In the genomic region with DNA sequence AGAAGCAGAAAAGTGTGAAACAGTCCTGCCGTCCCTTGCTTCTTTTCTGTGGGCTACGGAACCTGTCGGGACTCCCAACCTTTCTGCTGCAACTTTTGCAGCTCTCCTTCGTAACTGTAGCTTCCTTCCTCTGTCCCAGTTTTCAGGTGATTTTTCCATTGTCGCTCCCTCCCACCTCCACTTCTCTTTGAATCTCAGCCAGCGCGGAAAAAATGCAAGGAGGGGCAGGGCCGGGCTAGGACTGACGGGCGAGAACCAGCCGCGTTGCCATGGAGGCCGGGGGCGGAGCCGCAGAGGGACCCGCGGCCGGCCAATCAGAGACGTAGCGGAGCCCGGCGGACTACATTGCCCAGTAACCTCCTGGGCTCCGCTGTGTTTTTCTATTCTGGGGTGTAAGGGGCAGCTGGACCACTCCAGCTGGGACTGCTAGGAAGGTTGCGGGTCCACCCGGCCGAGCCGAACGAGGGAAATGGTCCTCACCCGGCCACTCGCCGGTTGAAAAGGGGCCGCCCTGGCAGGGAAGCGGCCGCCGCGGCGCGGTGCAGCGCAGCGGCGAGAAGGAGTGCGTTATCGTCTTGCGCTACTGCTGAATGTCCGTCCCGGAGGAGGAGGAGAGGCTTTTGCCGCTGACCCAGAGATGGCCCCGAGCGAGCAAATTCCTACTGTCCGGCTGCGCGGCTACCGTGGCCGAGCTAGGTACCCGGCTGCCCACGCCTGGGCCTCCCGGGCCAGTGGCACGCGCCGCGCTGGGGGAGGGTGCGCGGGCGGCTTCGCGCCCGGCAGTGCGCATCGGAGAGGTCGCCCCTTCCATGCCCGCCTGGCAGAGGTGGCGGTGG, we compare ENCODE assay signal across 8 cellular contexts. TPM values are rescaled to one million over a fixed set of nuclear protein-coding genes. Genes with fewer than 3 reads are reported as not detected.
DNase-seq lines count a peak whose midpoint lies in the region; ATAC-seq and TF ChIP-seq lines count a peak whose summit lies in the region.

A gene with protein sequence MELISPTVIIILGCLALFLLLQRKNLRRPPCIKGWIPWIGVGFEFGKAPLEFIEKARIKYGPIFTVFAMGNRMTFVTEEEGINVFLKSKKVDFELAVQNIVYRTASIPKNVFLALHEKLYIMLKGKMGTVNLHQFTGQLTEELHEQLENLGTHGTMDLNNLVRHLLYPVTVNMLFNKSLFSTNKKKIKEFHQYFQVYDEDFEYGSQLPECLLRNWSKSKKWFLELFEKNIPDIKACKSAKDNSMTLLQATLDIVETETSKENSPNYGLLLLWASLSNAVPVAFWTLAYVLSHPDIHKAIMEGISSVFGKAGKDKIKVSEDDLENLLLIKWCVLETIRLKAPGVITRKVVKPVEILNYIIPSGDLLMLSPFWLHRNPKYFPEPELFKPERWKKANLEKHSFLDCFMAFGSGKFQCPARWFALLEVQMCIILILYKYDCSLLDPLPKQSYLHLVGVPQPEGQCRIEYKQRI (minus strand): TSS at position 216 of the 836 bp plus-strand sequence. CDS start 236 bp downstream, outside the sequence.
A gene with protein sequence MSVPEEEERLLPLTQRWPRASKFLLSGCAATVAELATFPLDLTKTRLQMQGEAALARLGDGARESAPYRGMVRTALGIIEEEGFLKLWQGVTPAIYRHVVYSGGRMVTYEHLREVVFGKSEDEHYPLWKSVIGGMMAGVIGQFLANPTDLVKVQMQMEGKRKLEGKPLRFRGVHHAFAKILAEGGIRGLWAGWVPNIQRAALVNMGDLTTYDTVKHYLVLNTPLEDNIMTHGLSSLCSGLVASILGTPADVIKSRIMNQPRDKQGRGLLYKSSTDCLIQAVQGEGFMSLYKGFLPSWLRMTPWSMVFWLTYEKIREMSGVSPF (plus strand): TSS at position 373 of the 836 bp plus-strand sequence. CDS start 218 bp downstream, at position 591.

- peak within 1 kb of the TSS; percentile 99 for H3K4me2 ChIP-seq in trophoblast cell (ENCODE audit: low read length)

- H3K4me1 Mint-ChIP-seq in T-cell = peaks cover 15 to 16% (median 15%) of the 10 kb centered on the region in 3 donors

- peak within 1 kb of the TSS; percentile 2 for H3K14ac ChIP-seq in trophoblast cell (ENCODE audit: low read length)

- intact Hi-C loops in heart right ventricle (cut with DNase I) = no loop called here

- no peak within 1 kb of the TSS for H4K91ac ChIP-seq in trophoblast cell (ENCODE audit: low read depth, low read length)

- no peaks in the 10 kb centered on the region for H3K9me3 ChIP-seq in heart right ventricle
- H3K9me3 ChIP-seq in trophoblast cell (ENCODE audit: insufficient read depth, low read depth, low read length) = no peaks in the 10 kb centered on the region
- H3K9me3 ChIP-seq in tibial nerve = no peaks in the 10 kb centered on the region

- H3K36me3 ChIP-seq in GM06990 (ENCODE audit: control insufficient read depth, insufficient read depth, low read length) (no peaks in the 10 kb centered on the region), heart right ventricle (peaks cover 0 to 19% (median 0%) of the 10 kb centered on the region in 9 donors), trophoblast cell (ENCODE audit: control insufficient read depth in 1 of 2, insufficient read depth in 2 of 2, low read length in 2 of 2) (no peaks in the 10 kb centered on the region), tibial nerve (peaks cover 0 to 8% (median 0%) of the 10 kb centered on the region in 3 donors)

- H3K4me3 ChIP-seq in GM06990 (replicated peaks; ENCODE audit: low read depth, low read length) = peak within 1 kb of the TSS; percentile 72
- peak within 1 kb of the TSS; percentile 65 to 99 (median 88) for H3K4me3 ChIP-seq in heart right ventricle
- H3K4me3 ChIP-seq in trophoblast cell (ENCODE audit: low read depth, low read length) = peak within 1 kb of the TSS; percentile 94
- peak within 1 kb of the TSS; percentile 71 to 96 (median 78) for H3K4me3 ChIP-seq in tibial nerve

- H3K4ac ChIP-seq in trophoblast cell (ENCODE audit: low read depth, low read length) = peak within 1 kb of the TSS; percentile 4

- peak in 1 of 2 donors; percentile 70 for TF ChIP-seq POLR2A in tibial nerve (IDR thresholded peaks at IDR 0.05)

- H4K8ac ChIP-seq in trophoblast cell (ENCODE audit: low read depth, low read length) = peak within 1 kb of the TSS; percentile 35

- 0 to 1% methylated on average over 69 to 72 of the region's 72 CpGs for WGBS in heart right ventricle, 2 donors
- WGBS in trophoblast cell (ENCODE audit: extremely low coverage, insufficient coverage, insufficient read length) = no CpG with 5 or more reads among the region's 72 CpGs
- 1% methylated on average over 29 to 70 of the region's 72 CpGs for WGBS in tibial nerve, 2 donors

- H3K4me3 Mint-ChIP-seq in T-cell = peak within 1 kb of the TSS; percentile 80 to 88 (median 86)

- no peak within 1 kb of the TSS for H3K18ac ChIP-seq in trophoblast cell (ENCODE audit: low read length)

- peak; percentile 100 for ATAC-seq in HG02678 (IDR thresholded peaks at IDR 0.05; ENCODE audit: unreplicated experiment)
- peak; percentile 97 to 100 (median 99) for ATAC-seq in T-cell (replicated peaks in 1 of 4)
- peak; percentile 99 to 100 (median 100) for ATAC-seq in heart right ventricle

- H3K27me3 ChIP-seq in GM06990 (replicated peaks; ENCODE audit: control insufficient read depth, insufficient read depth, low read length) (peaks cover 2% of the 10 kb centered on the region), heart right ventricle (peaks cover 0 to 36% (median 0%) of the 10 kb centered on the region in 7 donors), trophoblast cell (ENCODE audit: insufficient read depth, low read length) (peaks cover 3% of the 10 kb centered on the region), tibial nerve (no peaks in the 10 kb centered on the region)

- H3K36me3 Mint-ChIP-seq in T-cell = no peaks in the 10 kb centered on the region

- no peak within 1 kb of the TSS for H2AK5ac ChIP-seq in trophoblast cell (ENCODE audit: low read length)

- no peak within 1 kb of the TSS for H2BK12ac ChIP-seq in trophoblast cell (ENCODE audit: low read length)

- no peaks in the 10 kb centered on the region for H3K9me3 Mint-ChIP-seq in T-cell

- no peak within 1 kb of the TSS for H2BK5ac ChIP-seq in trophoblast cell (ENCODE audit: low read depth, low read length, poor library complexity)

- POLR2A ChIA-PET in T-cell (lab: Charles Lee) = no interaction called here

- no peaks in the 10 kb centered on the region for H3K79me1 ChIP-seq in trophoblast cell (ENCODE audit: low read length)

- TF ChIP-seq EP300 in tibial nerve (IDR thresholded peaks at IDR 0.05) = peak; percentile 63 to 80

- H3K23ac ChIP-seq in trophoblast cell (ENCODE audit: low read length) = no peak within 1 kb of the TSS

- DNase-seq in GM06990 (ENCODE audit: extremely low read depth, insufficient read length) = peak; percentile 84
- peak; percentile 93 to 96 (median 95) for DNase-seq in NCI-H1417 (lab: John Stamatoyannopoulos, UW)
- peak; percentile 24 to 75 (median 60) for DNase-seq in T-cell
- peak; percentile 70 for DNase-seq in amniotic stem cell (lab: John Stamatoyannopoulos, UW)
- DNase-seq in heart right ventricle = peak; percentile 92 to 94
- DNase-seq in trophoblast cell = peak; percentile 93 to 94
- peak; percentile 88 to 89 for DNase-seq in tibial nerve (ENCODE audit: low spot score in 2 of 2)

- peaks cover 31 to 54% of the 10 kb centered on the region in 2 donors for H3K27me3 Mint-ChIP-seq in T-cell

- H2BK120ac ChIP-seq in trophoblast cell (ENCODE audit: insufficient read depth, low read length, poor library complexity) = no peak within 1 kb of the TSS

- no peak within 1 kb of the TSS for H3K27ac Mint-ChIP-seq in T-cell

- H3K27ac ChIP-seq in heart right ventricle (peak within 1 kb of the TSS; percentile 78 to 94 (median 88)), trophoblast cell (ENCODE audit: low read depth, low read length) (no peak within 1 kb of the TSS), tibial nerve (peak within 1 kb of the TSS; percentile 77 to 92 (median 90))

- H3K4me1 ChIP-seq in heart right ventricle (peaks cover 0 to 24% (median 12%) of the 10 kb centered on the region in 9 donors), trophoblast cell (ENCODE audit: control insufficient read depth in 1 of 2, insufficient read depth in 2 of 2, low read length in 2 of 2) (peaks cover 0 to 4% of the 10 kb centered on the region in 2 experiments), tibial nerve (peaks cover 0 to 32% (median 11%) of the 10 kb centered on the region in 4 donors)

- H4K12ac ChIP-seq in trophoblast cell (ENCODE audit: low read depth, low read length) = no peak within 1 kb of the TSS

- TF ChIP-seq CTCF in GM06990 (IDR thresholded peaks at IDR 0.05; ENCODE audit: insufficient read depth, low read length, poor library complexity, severe bottlenecking) (no peak), heart right ventricle (IDR thresholded peaks at IDR 0.05) (no peak), tibial nerve (IDR thresholded peaks at IDR 0.05) (peak in 1 of 5 experiments; percentile 20)

- CTCF ChIA-PET in T-cell (lab: Charles Lee) = interaction anchor here in 1 of 2 donors (0.6 kb wide), 1 partner anchor 432 kb away, joined by 3 read pairs; no protein-coding TSS in a partner anchor

- peaks cover 2% of the 10 kb centered on the region for H3K79me2 ChIP-seq in trophoblast cell (ENCODE audit: control insufficient read depth, insufficient read depth, low read length, poor library complexity)

- H2AFZ ChIP-seq in trophoblast cell (ENCODE audit: insufficient read depth, low read length, poor library complexity) = peak within 1 kb of the TSS; percentile 57

- peak within 1 kb of the TSS; percentile 35 for H3K9ac ChIP-seq in trophoblast cell (ENCODE audit: low read length)

RNA-seq across cellular contexts. Expression of the first gene that starts in this region (rescaled TPM):
- total RNA-seq in T-cell = not detected
- total RNA-seq in heart right ventricle = 1 to 10 TPM; 4.1 to 7.5 (median 4.7) TPM
- polyA plus RNA-seq in heart right ventricle = 1 to 10 TPM; 2.9 to 4.0 TPM
- 0.70 and 0.82 TPM in 2 replicates for polyA plus RNA-seq in trophoblast cell (2013)
- total RNA-seq in tibial nerve = 10 to 100 TPM in 1 of 4 donors, 1 to 10 TPM in 3; 3.3 to 12.1 (median 5.6) TPM

RNA-seq across cellular contexts. Expression of the second gene that starts in this region (rescaled TPM):
- total RNA-seq in T-cell (1 to 10 TPM in 2 of 5 donors, under 1 TPM in 3; 0.23 to 2.4 (median 0.85) TPM), heart right ventricle (10 to 100 TPM in 8 of 10 donors, 1 to 10 TPM in 2; 8.4 to 20.3 (median 13.9) TPM), tibial nerve (10 to 100 TPM; 42.2 to 57.8 (median 50.8) TPM)
- polyA plus RNA-seq in heart right ventricle = 10 to 100 TPM in 1 of 2 donors, 1 to 10 TPM in 1; 5.8 to 82.7 TPM
- 0.41 and 0.69 TPM in 2 replicates for polyA plus RNA-seq in trophoblast cell (2013)

Comparison
In these comparisons a context has a peak if more than half of its experiments do, and no peak if none do; other contexts are left out.
1. RNA of the first gene that starts in this region (total RNA-seq): 3.3 to 12.1 TPM in tibial nerve and 4.1 to 7.5 TPM in heart right ventricle; not detected in T-cell; every median in the first group is over 4 times any median in the second.
2. Peak in every context shown above with its lines, with median percentiles within 50 percentile points of each other: DNase-seq, H3K4me3 ChIP-seq and ATAC-seq.